9 cellular contexts compared by ENCODE assay signal in genomic region chr11:108973402-108974119, GRCh38.
DNase-seq lines count a peak whose midpoint lies in the region; ATAC-seq and TF ChIP-seq lines count a peak whose summit lies in the region.
"Had no signal": no experiment of that assay in that cellular context is flagged by ENCODE, and none has a peak within 500 bp of the region (broad histone marks: within the 10 kb centered on the region; RNA-seq: fewer than 3 reads in every experiment).

No MANE protein-coding gene starts in this region.

- H3K27ac Mint-ChIP-seq in natural killer cell: no peak overlapping the region

- H3K27me3 Mint-ChIP-seq in natural killer cell (ENCODE audit: low read depth in 2 of 2): no peaks in the 10 kb centered on the region

- no peak overlapping the region for H3K4me3 Mint-ChIP-seq in natural killer cell

- TF ChIP-seq CTCF in cardiac fibroblast (IDR thresholded peaks at IDR 0.05; ENCODE audit: low read depth, low read length) (no peak), natural killer cell (IDR thresholded peaks at IDR 0.05) (no peak)

- H3K4me3 ChIP-seq in cardiac fibroblast (replicated peaks in 1 of 2; ENCODE audit: low read depth in 2 of 2, low read length in 2 of 2): no peak overlapping the region

- H3K9me3 Mint-ChIP-seq in natural killer cell: no peaks in the 10 kb centered on the region

- H3K36me3 Mint-ChIP-seq in natural killer cell: no peaks in the 10 kb centered on the region

- H3K4me1 Mint-ChIP-seq in natural killer cell: no peaks in the 10 kb centered on the region

- intact Hi-C loops in natural killer cell (cut with micrococcal nuclease): no loop called here

- ATAC-seq in GM19397 (IDR thresholded peaks at IDR 0.05; ENCODE audit: unreplicated experiment) (no peak), natural killer cell (no peak), HG03039 (IDR thresholded peaks at IDR 0.05; ENCODE audit: unreplicated experiment) (no peak)

- peak; percentile 97 for DNase-seq in EL
- DNase-seq in LoVo (ENCODE audit: low spot score): peak; percentile 11
- peak; percentile 85 to 91 for DNase-seq in cardiac fibroblast (ENCODE audit: low read depth in 2 of 2)
- peak; percentile 55 for DNase-seq in myocyte (ENCODE audit: low read depth)
- DNase-seq in activated CD8-positive, alpha-beta memory T cell treated with anti-CD3 and anti-CD28 coated beads for 24 hours: no peak
- no peak for DNase-seq in natural killer cell
- DNase-seq: Kasumi-1 had no signal

Comparison
In these comparisons a context has a peak if more than half of its experiments do, and no peak if none do; other contexts are left out.
1. DNase-seq: peak in EL (single experiment), LoVo (single experiment), cardiac fibroblast (2 of 2) and myocyte (single experiment); none in activated CD8-positive, alpha-beta memory T cell treated with anti-CD3 and anti-CD28 coated beads for 24 hours (single experiment) and natural killer cell (single experiment).